Comparison of ENCODE assay signal across 8 cellular contexts in genomic region chr20:49187330-49188100, GRCh38. TPM values are rescaled to one million over a fixed set of nuclear protein-coding genes. Genes with fewer than 3 reads are reported as not detected.
DNase-seq lines count a peak whose midpoint lies in the region; ATAC-seq and TF ChIP-seq lines count a peak whose summit lies in the region.

No MANE protein-coding gene starts in this region.

- H2BK120ac ChIP-seq in mesenchymal stem cell (ENCODE audit: low read depth, low read length), result peak overlapping the region; percentile 97

- no peak overlapping the region for H2AK5ac ChIP-seq in mesenchymal stem cell (ENCODE audit: low read length, severe bottlenecking)

- H3K4me2 ChIP-seq in mesenchymal stem cell (ENCODE audit: low read length, poor library complexity, severe bottlenecking), result peak overlapping the region; percentile 95

- H3K27me3 Mint-ChIP-seq in T-cell, result no peaks in the 10 kb centered on the region
- H3K27me3 Mint-ChIP-seq in chondrocyte (ENCODE audit: low read depth), result no peaks in the 10 kb centered on the region
- H3K27me3 Mint-ChIP-seq in stimulated activated naive CD8-positive, alpha-beta T cell treated with anti-CD3 and anti-CD28 coated beads, Interleukin-15, amount 100 ng/mL, for 72 hours, result no peaks in the 10 kb centered on the region

- peak overlapping the region; percentile 91 for H2AFZ ChIP-seq in mesenchymal stem cell (ENCODE audit: low read depth, low read length)

- DNase-seq in NOMO-1 treated with DMSO at 0.1 percent for 48 hours (lab: John Stamatoyannopoulos, UW; ENCODE audit: unreplicated experiment), result peak; percentile 26
- no peak for DNase-seq in NOMO-1 treated with dmso at 0.1 percent for 144 hours (lab: John Stamatoyannopoulos, UW; ENCODE audit: unreplicated experiment)
- DNase-seq in T-cell, result peak in 14 of 34 experiments; percentile 2 to 32 (median 9)
- DNase-seq in chondrocyte (ENCODE audit: low spot score), result peak; percentile 52
- DNase-seq in mesenchymal stem cell, result peak; percentile 32
- peak; percentile 35 to 76 for DNase-seq in stimulated activated naive CD8-positive, alpha-beta T cell treated with anti-CD3 and anti-CD28 coated beads, Interleukin-15, amount 100 ng/mL, for 72 hours

- no peaks in the 10 kb centered on the region for H3K79me1 ChIP-seq in mesenchymal stem cell (replicated peaks; ENCODE audit: low read length, poor library complexity, severe bottlenecking)

- peak overlapping the region; percentile 57 to 86 for H3K14ac ChIP-seq in mesenchymal stem cell (ENCODE audit: low read length in 2 of 2)

- no peaks in the 10 kb centered on the region for H3K9me3 ChIP-seq in mesenchymal stem cell (ENCODE audit: control insufficient read depth, low read length)

- H3K9ac ChIP-seq in mesenchymal stem cell (ENCODE audit: low read length), result peak overlapping the region; percentile 92

- H3K4me3 Mint-ChIP-seq in T-cell, result peak overlapping the region; percentile 87 to 89 (median 87)
- H3K4me3 Mint-ChIP-seq in chondrocyte (ENCODE audit: unreplicated experiment), result peak overlapping the region; percentile 78
- H3K4me3 Mint-ChIP-seq in stimulated activated naive CD8-positive, alpha-beta T cell treated with anti-CD3 and anti-CD28 coated beads, Interleukin-15, amount 100 ng/mL, for 72 hours, result peak overlapping the region; percentile 84 to 87

- peak overlapping the region; percentile 75 for H4K91ac ChIP-seq in mesenchymal stem cell (ENCODE audit: low read length)

- H3K4me3 ChIP-seq in mesenchymal stem cell (ENCODE audit: insufficient read depth in 1 of 2, low read depth in 1 of 2, low read length in 2 of 2), result peak overlapping the region; percentile 91 to 94

- peak overlapping the region; percentile 88 to 96 for H3K18ac ChIP-seq in mesenchymal stem cell (ENCODE audit: low read depth in 1 of 2, low read length in 2 of 2)

- no peak overlapping the region for H2BK12ac ChIP-seq in mesenchymal stem cell (ENCODE audit: low read length in 2 of 2)

- H3K27ac Mint-ChIP-seq in T-cell, result peak overlapping the region; percentile 82 to 86
- peak overlapping the region; percentile 78 for H3K27ac Mint-ChIP-seq in chondrocyte (ENCODE audit: unreplicated experiment)
- peak overlapping the region; percentile 77 to 95 for H3K27ac Mint-ChIP-seq in stimulated activated naive CD8-positive, alpha-beta T cell treated with anti-CD3 and anti-CD28 coated beads, Interleukin-15, amount 100 ng/mL, for 72 hours

- WGBS in mesenchymal stem cell, result under 1% methylated on average over 49 of the region's 58 CpGs

- H3K23ac ChIP-seq in mesenchymal stem cell (ENCODE audit: low read length in 2 of 2), result peak overlapping the region in 1 of 2 experiments; percentile 83

- CTCF ChIA-PET in T-cell (lab: Charles Lee), result interaction anchor here (0.5 to 3.1 kb wide), 4 partner anchors 29 to 93 kb away, joined by 3 to 14 read pairs (median 5); partner anchors contain the start of gene DDX27 (in 1 of the 2)

- H3K4me1 Mint-ChIP-seq in T-cell (peaks cover 47 to 51% (median 47%) of the 10 kb centered on the region in 3 donors), chondrocyte (ENCODE audit: low read depth) (peaks cover 37% of the 10 kb centered on the region)
- peaks cover 38% of the 10 kb centered on the region for H3K4me1 Mint-ChIP-seq in stimulated activated naive CD8-positive, alpha-beta T cell treated with anti-CD3 and anti-CD28 coated beads, Interleukin-15, amount 100 ng/mL, for 72 hours

- H3K4ac ChIP-seq in mesenchymal stem cell (ENCODE audit: low read depth in 1 of 2, low read length in 2 of 2), result peak overlapping the region in 1 of 2 experiments; percentile 97

- H3K36me3 Mint-ChIP-seq in T-cell (no peaks in the 10 kb centered on the region), chondrocyte (ENCODE audit: low read depth) (no peaks in the 10 kb centered on the region)

- H2BK15ac ChIP-seq in mesenchymal stem cell (ENCODE audit: low read depth, poor library complexity, severe bottlenecking), result peak overlapping the region; percentile 52

- H3K27ac ChIP-seq in mesenchymal stem cell (ENCODE audit: low read length, poor library complexity, severe bottlenecking), result peak overlapping the region; percentile 82

- ATAC-seq in HG03280 (IDR thresholded peaks at IDR 0.05; ENCODE audit: unreplicated experiment) (peak; percentile 39), T-cell (replicated peaks in 1 of 4) (peak; percentile 33 to 43 (median 40)), HG02970 (IDR thresholded peaks at IDR 0.05; ENCODE audit: low FRiP score, unreplicated experiment) (no peak)
- peak; percentile 74 for ATAC-seq in stimulated activated naive CD8-positive, alpha-beta T cell treated with anti-CD3 and anti-CD28 coated beads, Interleukin-15, amount 100 ng/mL, for 72 hours

- H2BK5ac ChIP-seq in mesenchymal stem cell (ENCODE audit: low read depth, low read length, poor library complexity, severe bottlenecking), result peak overlapping the region; percentile 97

- TF ChIP-seq CTCF in chondrocyte (IDR thresholded peaks at IDR 0.05), result no peak

- H3K9me3 Mint-ChIP-seq in T-cell, result no peaks in the 10 kb centered on the region
- no peaks in the 10 kb centered on the region for H3K9me3 Mint-ChIP-seq in chondrocyte (ENCODE audit: low read depth)
- no peaks in the 10 kb centered on the region for H3K9me3 Mint-ChIP-seq in stimulated activated naive CD8-positive, alpha-beta T cell treated with anti-CD3 and anti-CD28 coated beads, Interleukin-15, amount 100 ng/mL, for 72 hours

- H3K36me3 ChIP-seq in mesenchymal stem cell (ENCODE audit: control insufficient read depth in 1 of 2, insufficient read depth in 2 of 2, low read depth in 1 of 2, low read length in 2 of 2), result peaks cover 0 to 5% of the 10 kb centered on the region in 2 experiments

- H3K4me1 ChIP-seq in mesenchymal stem cell (ENCODE audit: control insufficient read depth, insufficient read depth, low read depth, low read length), result peaks cover 7% of the 10 kb centered on the region

- no peaks in the 10 kb centered on the region for H3K27me3 ChIP-seq in mesenchymal stem cell (ENCODE audit: control insufficient read depth in 1 of 2, insufficient read depth in 1 of 2, low read length in 2 of 2)

- POLR2A ChIA-PET in T-cell (lab: Charles Lee), result interaction anchor here (0.5 to 1.1 kb wide), 2 partner anchors 42 to 96 kb away, joined by 3 to 4 read pairs; no protein-coding TSS in a partner anchor

- H4K8ac ChIP-seq in mesenchymal stem cell (ENCODE audit: low read length), result no peak overlapping the region

RNA-seq across cellular contexts. Expression of gene STAU1, which starts 0.6 kb away (rescaled TPM):
- total RNA-seq in T-cell (10 to 100 TPM; 39.3 to 52.8 (median 43.6) TPM), chondrocyte (76.8 to 77.6 TPM (median 77.2 TPM) in 3 replicates)
- 80.8 TPM for polyA plus RNA-seq in mesenchymal stem cell (2013, experiment 1 of 2)
- polyA plus RNA-seq in mesenchymal stem cell (2013, experiment 2 of 2), result 80.1 TPM

RNA-seq across cellular contexts. Expression of gene DDX27, which starts 31.7 kb away (rescaled TPM):
- total RNA-seq in T-cell (10 to 100 TPM; 57.7 to 92.3 (median 59.2) TPM), chondrocyte (23.3 to 25.9 TPM (median 23.7 TPM) in 3 replicates)
- polyA plus RNA-seq in mesenchymal stem cell (2013, experiment 1 of 2), result 34.0 TPM
- polyA plus RNA-seq in mesenchymal stem cell (2013, experiment 2 of 2), result 31.9 TPM
